ENCODE assay signal across 15 cellular contexts in genomic region chr9:98009926-98010325, GRCh38. TPM values are rescaled to one million over a fixed set of nuclear protein-coding genes. Genes with fewer than 3 reads are reported as not detected.
DNase-seq lines count a peak whose midpoint lies in the region; ATAC-seq and TF ChIP-seq lines count a peak whose summit lies in the region.
"Had no signal": no experiment of that assay in that cellular context is flagged by ENCODE, and none has a peak within 500 bp of the region (broad histone marks: within the 10 kb centered on the region; RNA-seq: fewer than 3 reads in every experiment).

No MANE protein-coding gene starts in this region.

- H3K4me1 Mint-ChIP-seq in T-helper 2 cell treated with Interferon-gamma antibody and Interleukin-4, amounts not matched to agents 5 μg/mL and 100 μg/mL, for 36 hours (ENCODE audit: low read depth) = peaks cover 16% of the 10 kb centered on the region
- H3K4me1 Mint-ChIP-seq in T-cell = peaks cover 18 to 25% (median 24%) of the 10 kb centered on the region in 3 donors

- ATAC-seq in T-cell (replicated peaks in 1 of 4) (no peak), gastrocnemius medialis (peak; percentile 39 to 55)

- peaks cover 22% of the 10 kb centered on the region for H3K79me2 ChIP-seq in fibroblast of lung (ENCODE audit: control insufficient read depth, insufficient read depth, low read length)

- H2AFZ ChIP-seq in fibroblast of lung (ENCODE audit: low read length) = no peak overlapping the region

- in situ Hi-C loops in gastrocnemius medialis (cut with MboI; ENCODE audit: low sequenced_read_pairs in 4 of 4) = loop anchor here in 1 of 4 donors (25.0 kb wide), 1 partner anchor 323 kb away; the partner anchor contains the start of gene XPA

- peaks cover 24% of the 10 kb centered on the region for H3K36me3 ChIP-seq in fibroblast of lung (ENCODE audit: control insufficient read depth, insufficient read depth, low read length)
- peaks cover 5 to 77% of the 10 kb centered on the region in 2 donors for H3K36me3 ChIP-seq in gastrocnemius medialis

- peak overlapping the region; percentile 20 for H3K27ac ChIP-seq in fibroblast of lung (ENCODE audit: insufficient read depth, low read length)
- H3K27ac ChIP-seq in gastrocnemius medialis = peak overlapping the region in 3 of 4 donors; percentile 42 to 53 (median 47)
- H3K27ac ChIP-seq: 22Rv1, SJSA1 had no signal

- CTCF ChIA-PET in T-cell (lab: Charles Lee) = interaction anchor here (0.5 to 1.1 kb wide), 2 partner anchors 22 to 358 kb away, joined by 5 read pairs; no protein-coding TSS in a partner anchor

- POLR2A ChIA-PET in T-cell (lab: Charles Lee) = interaction anchor here in 1 of 2 donors (0.6 kb wide), 1 partner anchor 86 kb away, joined by 5 read pairs; no protein-coding TSS in a partner anchor

- H3K27ac Mint-ChIP-seq in T-helper 2 cell treated with Interferon-gamma antibody and Interleukin-4, amounts not matched to agents 5 μg/mL and 100 μg/mL, for 36 hours = peak overlapping the region; percentile 23
- H3K27ac Mint-ChIP-seq in T-cell = peak overlapping the region; percentile 33 to 49

- H3K4me1 ChIP-seq in fibroblast of lung (ENCODE audit: control insufficient read depth, extremely low read depth, insufficient read depth, low read length) (no peaks in the 10 kb centered on the region), gastrocnemius medialis (peaks cover 8 to 25% of the 10 kb centered on the region in 2 donors)
- H3K4me1 ChIP-seq: SJSA1 had no signal

- no peaks in the 10 kb centered on the region for H3K27me3 Mint-ChIP-seq in T-helper 2 cell treated with Interferon-gamma antibody and Interleukin-4, amounts not matched to agents 5 μg/mL and 100 μg/mL, for 36 hours (ENCODE audit: low read depth)
- no peaks in the 10 kb centered on the region for H3K27me3 Mint-ChIP-seq in T-cell

- TF ChIP-seq CTCF in fibroblast of lung (conservative IDR thresholded peaks at IDR 0.05 in 1 of 2, IDR thresholded peaks at IDR 0.05 in 1 of 2; ENCODE audit: low read depth in 1 of 2, low read length in 2 of 2) = no peak
- no peak for TF ChIP-seq CTCF in gastrocnemius medialis (IDR thresholded peaks at IDR 0.05 in 4 of 5, conservative IDR thresholded peaks at IDR 0.05 in 1 of 5)

- no peak overlapping the region for H3K4me3 Mint-ChIP-seq in T-helper 2 cell treated with Interferon-gamma antibody and Interleukin-4, amounts not matched to agents 5 μg/mL and 100 μg/mL, for 36 hours
- no peak overlapping the region for H3K4me3 Mint-ChIP-seq in T-cell

- intact Hi-C loops in gastrocnemius medialis (cut with DNase I; ENCODE audit: low total_unique reads) = no loop called here

- DNase-seq in T-helper 2 cell treated with Interferon-gamma antibody and Interleukin-4, amounts not matched to agents 5 μg/mL and 100 μg/mL, for 36 hours (ENCODE audit: low spot score) = no peak
- DNase-seq in T-helper 2 cell = no peak
- DNase-seq in T-cell = no peak
- DNase-seq in fibroblast of lung (ENCODE audit: low read depth in 2 of 2) = peak; percentile 22 to 73
- no peak for DNase-seq in gastrocnemius medialis
- DNase-seq in iPS-NIHi11 (ENCODE audit: low spot score) = no peak
- DNase-seq in stimulated activated CD4-positive, alpha-beta T cell treated with anti-CD3 and anti-CD28 coated beads, Interleukin-1b, Interleukin-23, amount 100 ng/mL, for 48 hours = no peak
- DNase-seq in NCI-H2171 (lab: John Stamatoyannopoulos, UW) = no peak
- DNase-seq: DMS79; NCI-H1048; NCI-H524; stimulated activated CD4-positive, alpha-beta T cell treated with anti-CD3 and anti-CD28 coated beads, Interleukin-2, amount 100 ng/mL, for 24 hours had no signal

- H3K36me3 Mint-ChIP-seq in T-helper 2 cell treated with Interferon-gamma antibody and Interleukin-4, amounts not matched to agents 5 μg/mL and 100 μg/mL, for 36 hours (ENCODE audit: low read depth) = peaks cover 69% of the 10 kb centered on the region
- peaks cover 52% of the 10 kb centered on the region for H3K36me3 Mint-ChIP-seq in T-cell

- no peaks in the 10 kb centered on the region for H4K20me1 ChIP-seq in fibroblast of lung (ENCODE audit: control insufficient read depth, extremely low read depth, insufficient read depth, low read length)

- no peak overlapping the region for H3K4me2 ChIP-seq in fibroblast of lung (ENCODE audit: extremely low read depth, insufficient read depth, low read length)

- H3K9ac ChIP-seq in fibroblast of lung (ENCODE audit: insufficient read depth, low read length) = no peak overlapping the region

- H3K4me3 ChIP-seq in fibroblast of lung (replicated peaks in 1 of 4; ENCODE audit: control extremely low read depth in 1 of 4, insufficient read depth in 1 of 4, low read depth in 3 of 4, low read length in 4 of 4) (no peak overlapping the region), gastrocnemius medialis (no peak overlapping the region)
- H3K4me3 ChIP-seq: SJSA1 had no signal

- H3K27me3 ChIP-seq in fibroblast of lung (ENCODE audit: control insufficient read depth, insufficient read depth, low read length) (no peaks in the 10 kb centered on the region), gastrocnemius medialis (no peaks in the 10 kb centered on the region)
- H3K27me3 ChIP-seq: SJSA1 had no signal

- no peaks in the 10 kb centered on the region for H3K9me3 Mint-ChIP-seq in T-helper 2 cell treated with Interferon-gamma antibody and Interleukin-4, amounts not matched to agents 5 μg/mL and 100 μg/mL, for 36 hours
- no peaks in the 10 kb centered on the region for H3K9me3 Mint-ChIP-seq in T-cell
- H3K9me3 Mint-ChIP-seq: activated naive CD4-positive, alpha-beta T cell treated with anti-CD3 and anti-CD28 coated beads, Interleukin-2, amount 50 U/mL, for 72 hours had no signal

- H3K9me3 ChIP-seq in fibroblast of lung (ENCODE audit: control insufficient read depth, insufficient read depth, low read depth, low read length) = no peaks in the 10 kb centered on the region
- H3K9me3 ChIP-seq in gastrocnemius medialis = no peaks in the 10 kb centered on the region
- H3K9me3 ChIP-seq: SJSA1 had no signal

- no peak for TF ChIP-seq POLR2A in gastrocnemius medialis (IDR thresholded peaks at IDR 0.05)

RNA-seq across cellular contexts. Expression of gene ANP32B, which starts 26.8 kb away (rescaled TPM):
- 100 to 1,000 TPM; 151 to 201 (median 172) TPM for total RNA-seq in T-cell
- 12.3 and 16.7 TPM in 2 replicates for total RNA-seq in fibroblast of lung
- 62.0 and 73.7 TPM in 2 replicates for polyA plus RNA-seq in fibroblast of lung
- polyA plus RNA-seq in fibroblast of lung (2012) = 175 and 211 TPM in 2 replicates
- polyA minus RNA-seq in fibroblast of lung (ENCODE audit: low replicate concordance) = 9.3 and 9.9 TPM in 2 replicates
- 10 to 100 TPM in 3 of 4 donors, 1 to 10 TPM in 1; 8.2 to 24.5 (median 17.8) TPM for total RNA-seq in gastrocnemius medialis

RNA-seq across cellular contexts. Expression of gene NANS, which starts 46.6 kb away (rescaled TPM):
- total RNA-seq in T-cell = 10 to 100 TPM; 21.7 to 57.5 (median 27.6) TPM
- total RNA-seq in fibroblast of lung = 81.9 and 83.9 TPM in 2 replicates
- polyA plus RNA-seq in fibroblast of lung = 90.7 and 105 TPM in 2 replicates
- 102 and 123 TPM in 2 replicates for polyA plus RNA-seq in fibroblast of lung (2012)
- polyA minus RNA-seq in fibroblast of lung (ENCODE audit: low replicate concordance) = 40.6 and 46.6 TPM in 2 replicates
- 10 to 100 TPM; 29.0 to 64.7 (median 34.2) TPM for total RNA-seq in gastrocnemius medialis

Comparison
In these comparisons a context has a peak if more than half of its experiments do, and no peak if none do; other contexts are left out.
1. DNase-seq: peak in fibroblast of lung (2 of 2); none in T-helper 2 cell treated with Interferon-gamma antibody and Interleukin-4, amounts not matched to agents 5 μg/mL and 100 μg/mL, for 36 hours (single experiment), T-helper 2 cell (0 of 5), T-cell (0 of 34), gastrocnemius medialis (0 of 2), iPS-NIHi11 (single experiment), stimulated activated CD4-positive, alpha-beta T cell treated with anti-CD3 and anti-CD28 coated beads, Interleukin-1b, Interleukin-23, amount 100 ng/mL, for 48 hours (single experiment) and NCI-H2171 (single experiment).
2. ATAC-seq: peak in gastrocnemius medialis (2 of 2); none in T-cell (0 of 4).